In genomic region chr6:28393912-28394662, GRCh38 we compare ENCODE assay signal across 1 cellular context.
TF ChIP-seq lines count a peak whose summit lies in the region.

No MANE protein-coding gene starts in this region.

TF ChIP-seq in HepG2, 621 proteins besides CTCF, POLR2A, EP300 and RAD21:
- no peak for TF ChIP-seq IRF2 (CRISPR knock-in tag; IDR thresholded peaks at IDR 0.05)
- TF ChIP-seq TOE1 (CRISPR knock-in tag; IDR thresholded peaks at IDR 0.05): no peak
- TF ChIP-seq SOX6 (IDR thresholded peaks at IDR 0.05): no peak
- TF ChIP-seq SOX6 (CRISPR knock-in tag; IDR thresholded peaks at IDR 0.05): no peak
- TF ChIP-seq MAFK (conservative IDR thresholded peaks at IDR 0.05 in 1 of 2, IDR thresholded peaks at IDR 0.05 in 1 of 2; ENCODE audit: low read length in 2 of 2): peak; percentile 76 to 77
- TF ChIP-seq HNF4A (CRISPR knock-in tag; IDR thresholded peaks at IDR 0.05): peak; percentile 52; the same call in 1 of the 2 replicates
- TF ChIP-seq ARID5B (CRISPR knock-in tag; IDR thresholded peaks at IDR 0.05): 0 out of 2 replicates have a peak, but pooled peaks have one; percentile 8
- peak; percentile 51 for TF ChIP-seq STAG1 (CRISPR knock-in tag; IDR thresholded peaks at IDR 0.05)
- TF ChIP-seq GATAD2A (CRISPR knock-in tag; IDR thresholded peaks at IDR 0.05): no peak
- no peak for TF ChIP-seq HHEX (CRISPR knock-in tag; IDR thresholded peaks at IDR 0.05)
- TF ChIP-seq ELF3 (CRISPR knock-in tag; IDR thresholded peaks at IDR 0.05): peak; percentile 28; the same call in 1 of the 2 replicates
- TF ChIP-seq REL (CRISPR knock-in tag; conservative IDR thresholded peaks at IDR 0.05): no peak
- TF ChIP-seq HNF4G (IDR thresholded peaks at IDR 0.05; ENCODE audit: borderline replicate concordance, low read depth, low read length): peak; percentile 49
- no peak for TF ChIP-seq HNF4G (CRISPR knock-in tag; IDR thresholded peaks at IDR 0.05; ENCODE audit: borderline replicate concordance, low read depth)
- peak; percentile 40; the same call in 1 of the 2 replicates for TF ChIP-seq SMC3 (IDR thresholded peaks at IDR 0.05; ENCODE audit: low read length)
- peak; percentile 55; the same call in 1 of the 2 replicates for TF ChIP-seq MAFF (IDR thresholded peaks at IDR 0.05; ENCODE audit: low read depth, low read length)
